1 cellular context compared by ENCODE assay signal in genomic region chr14:85344847-85345591, GRCh38.
TF ChIP-seq lines count a peak whose summit lies in the region.

No MANE protein-coding gene starts in this region.

TF ChIP-seq in H1, 55 proteins besides CTCF, POLR2A, EP300 and RAD21 (continued from another document):
- TF ChIP-seq, protein P1, sequence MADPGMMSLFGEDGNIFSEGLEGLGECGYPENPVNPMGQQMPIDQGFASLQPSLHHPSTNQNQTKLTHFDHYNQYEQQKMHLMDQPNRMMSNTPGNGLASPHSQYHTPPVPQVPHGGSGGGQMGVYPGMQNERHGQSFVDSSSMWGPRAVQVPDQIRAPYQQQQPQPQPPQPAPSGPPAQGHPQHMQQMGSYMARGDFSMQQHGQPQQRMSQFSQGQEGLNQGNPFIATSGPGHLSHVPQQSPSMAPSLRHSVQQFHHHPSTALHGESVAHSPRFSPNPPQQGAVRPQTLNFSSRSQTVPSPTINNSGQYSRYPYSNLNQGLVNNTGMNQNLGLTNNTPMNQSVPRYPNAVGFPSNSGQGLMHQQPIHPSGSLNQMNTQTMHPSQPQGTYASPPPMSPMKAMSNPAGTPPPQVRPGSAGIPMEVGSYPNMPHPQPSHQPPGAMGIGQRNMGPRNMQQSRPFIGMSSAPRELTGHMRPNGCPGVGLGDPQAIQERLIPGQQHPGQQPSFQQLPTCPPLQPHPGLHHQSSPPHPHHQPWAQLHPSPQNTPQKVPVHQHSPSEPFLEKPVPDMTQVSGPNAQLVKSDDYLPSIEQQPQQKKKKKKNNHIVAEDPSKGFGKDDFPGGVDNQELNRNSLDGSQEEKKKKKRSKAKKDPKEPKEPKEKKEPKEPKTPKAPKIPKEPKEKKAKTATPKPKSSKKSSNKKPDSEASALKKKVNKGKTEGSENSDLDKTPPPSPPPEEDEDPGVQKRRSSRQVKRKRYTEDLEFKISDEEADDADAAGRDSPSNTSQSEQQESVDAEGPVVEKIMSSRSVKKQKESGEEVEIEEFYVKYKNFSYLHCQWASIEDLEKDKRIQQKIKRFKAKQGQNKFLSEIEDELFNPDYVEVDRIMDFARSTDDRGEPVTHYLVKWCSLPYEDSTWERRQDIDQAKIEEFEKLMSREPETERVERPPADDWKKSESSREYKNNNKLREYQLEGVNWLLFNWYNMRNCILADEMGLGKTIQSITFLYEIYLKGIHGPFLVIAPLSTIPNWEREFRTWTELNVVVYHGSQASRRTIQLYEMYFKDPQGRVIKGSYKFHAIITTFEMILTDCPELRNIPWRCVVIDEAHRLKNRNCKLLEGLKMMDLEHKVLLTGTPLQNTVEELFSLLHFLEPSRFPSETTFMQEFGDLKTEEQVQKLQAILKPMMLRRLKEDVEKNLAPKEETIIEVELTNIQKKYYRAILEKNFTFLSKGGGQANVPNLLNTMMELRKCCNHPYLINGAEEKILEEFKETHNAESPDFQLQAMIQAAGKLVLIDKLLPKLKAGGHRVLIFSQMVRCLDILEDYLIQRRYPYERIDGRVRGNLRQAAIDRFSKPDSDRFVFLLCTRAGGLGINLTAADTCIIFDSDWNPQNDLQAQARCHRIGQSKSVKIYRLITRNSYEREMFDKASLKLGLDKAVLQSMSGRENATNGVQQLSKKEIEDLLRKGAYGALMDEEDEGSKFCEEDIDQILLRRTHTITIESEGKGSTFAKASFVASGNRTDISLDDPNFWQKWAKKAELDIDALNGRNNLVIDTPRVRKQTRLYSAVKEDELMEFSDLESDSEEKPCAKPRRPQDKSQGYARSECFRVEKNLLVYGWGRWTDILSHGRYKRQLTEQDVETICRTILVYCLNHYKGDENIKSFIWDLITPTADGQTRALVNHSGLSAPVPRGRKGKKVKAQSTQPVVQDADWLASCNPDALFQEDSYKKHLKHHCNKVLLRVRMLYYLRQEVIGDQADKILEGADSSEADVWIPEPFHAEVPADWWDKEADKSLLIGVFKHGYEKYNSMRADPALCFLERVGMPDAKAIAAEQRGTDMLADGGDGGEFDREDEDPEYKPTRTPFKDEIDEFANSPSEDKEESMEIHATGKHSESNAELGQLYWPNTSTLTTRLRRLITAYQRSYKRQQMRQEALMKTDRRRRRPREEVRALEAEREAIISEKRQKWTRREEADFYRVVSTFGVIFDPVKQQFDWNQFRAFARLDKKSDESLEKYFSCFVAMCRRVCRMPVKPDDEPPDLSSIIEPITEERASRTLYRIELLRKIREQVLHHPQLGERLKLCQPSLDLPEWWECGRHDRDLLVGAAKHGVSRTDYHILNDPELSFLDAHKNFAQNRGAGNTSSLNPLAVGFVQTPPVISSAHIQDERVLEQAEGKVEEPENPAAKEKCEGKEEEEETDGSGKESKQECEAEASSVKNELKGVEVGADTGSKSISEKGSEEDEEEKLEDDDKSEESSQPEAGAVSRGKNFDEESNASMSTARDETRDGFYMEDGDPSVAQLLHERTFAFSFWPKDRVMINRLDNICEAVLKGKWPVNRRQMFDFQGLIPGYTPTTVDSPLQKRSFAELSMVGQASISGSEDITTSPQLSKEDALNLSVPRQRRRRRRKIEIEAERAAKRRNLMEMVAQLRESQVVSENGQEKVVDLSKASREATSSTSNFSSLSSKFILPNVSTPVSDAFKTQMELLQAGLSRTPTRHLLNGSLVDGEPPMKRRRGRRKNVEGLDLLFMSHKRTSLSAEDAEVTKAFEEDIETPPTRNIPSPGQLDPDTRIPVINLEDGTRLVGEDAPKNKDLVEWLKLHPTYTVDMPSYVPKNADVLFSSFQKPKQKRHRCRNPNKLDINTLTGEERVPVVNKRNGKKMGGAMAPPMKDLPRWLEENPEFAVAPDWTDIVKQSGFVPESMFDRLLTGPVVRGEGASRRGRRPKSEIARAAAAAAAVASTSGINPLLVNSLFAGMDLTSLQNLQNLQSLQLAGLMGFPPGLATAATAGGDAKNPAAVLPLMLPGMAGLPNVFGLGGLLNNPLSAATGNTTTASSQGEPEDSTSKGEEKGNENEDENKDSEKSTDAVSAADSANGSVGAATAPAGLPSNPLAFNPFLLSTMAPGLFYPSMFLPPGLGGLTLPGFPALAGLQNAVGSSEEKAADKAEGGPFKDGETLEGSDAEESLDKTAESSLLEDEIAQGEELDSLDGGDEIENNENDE (IDR thresholded peaks at IDR 0.05; ENCODE audit: insufficient replicate concordance, low read length) = no peak
